ENCODE assay signal across 1 cellular context in genomic region chr4:1638873-1639272, GRCh38.
A peak's percentile ranks its signal among the peaks of the same experiment; 100 is the strongest.
TF ChIP-seq lines count a peak whose summit lies in the region.

No MANE protein-coding gene starts in this region.

TF ChIP-seq in HepG2, 621 proteins besides CTCF, POLR2A, EP300 and RAD21:
- TF ChIP-seq ZNF674 (CRISPR knock-in tag; IDR thresholded peaks at IDR 0.05; ENCODE audit: low read depth) (no peak), RBFOX2 (IDR thresholded peaks at IDR 0.05; ENCODE audit: low read depth, low read length) (no peak), KDM5B (CRISPR knock-in tag; IDR thresholded peaks at IDR 0.05; ENCODE audit: borderline replicate concordance) (no peak), CREB1 (IDR thresholded peaks at IDR 0.05) (no peak), CREB1 (CRISPR knock-in tag; IDR thresholded peaks at IDR 0.05) (no peak), NKX3-1 (CRISPR knock-in tag; IDR thresholded peaks at IDR 0.05) (no peak), ZNF329 (CRISPR knock-in tag; IDR thresholded peaks at IDR 0.05; ENCODE audit: low read depth) (no peak), UBTF (CRISPR knock-in tag; IDR thresholded peaks at IDR 0.05) (0 out of 2 replicates have a peak, but pooled peaks have one; percentile 19)
